ENCODE assay signal across 17 cellular contexts in genomic region chr12:124952801-124953200, GRCh38.
"Had no signal": no experiment of that assay in that cellular context is flagged by ENCODE, and none has a peak within 500 bp of the region (broad histone marks: within the 10 kb centered on the region; RNA-seq: fewer than 3 reads in every experiment).

No MANE protein-coding gene starts in this region.

- H3K4me3 ChIP-seq: esophagus squamous epithelium, right atrium auricular region, tibial artery, uterus had no signal

- ATAC-seq: activated T-cell treated with anti-CD3 and anti-CD28 coated beads, Interleukin-2, amount 50 U/mL, for 72 hours; natural killer cell; stimulated activated naive B cell treated with anti-CD40 and anti-IgM and Interleukin-4, amounts not matched to agents 10 μg/mL and 1 μg/mL and 100 μg/mL, for 72 hours had no signal

- H3K9me3 ChIP-seq: esophagus squamous epithelium, right atrium auricular region, tibial artery, uterus had no signal

- H3K27me3 ChIP-seq: brain microvascular endothelial cell, esophagus squamous epithelium, right atrium auricular region, tibial artery, uterus had no signal

- H3K36me3 ChIP-seq: uterus had no signal

- DNase-seq: activated CD4-positive, alpha-beta memory T cell treated with anti-CD3 and anti-CD28 coated beads, Interleukin-2, amount 10 ng/mL, durations not matched to agents 7 days and 5 days; activated gamma-delta T cell; activated T-cell treated with anti-CD3 and anti-CD28 coated beads, Interleukin-2, amount 50 U/mL, for 72 hours; anterior cingulate cortex; brain microvascular endothelial cell; cortex of kidney; effector CD4-positive, alpha-beta T cell; esophagus squamous epithelium; hypothalamus; mesendoderm; natural killer cell; stimulated activated CD4-positive, alpha-beta T cell treated with anti-CD3 and anti-CD28 coated beads, Interleukin-4, amount 100 ng/mL, for 1 hour; stimulated activated naive B cell treated with anti-CD40 and anti-IgM and Interleukin-4, amounts not matched to agents 10 μg/mL and 1 μg/mL and 100 μg/mL, for 72 hours; tibial artery; uterus had no signal

- H3K4me1 ChIP-seq: esophagus squamous epithelium, tibial artery, uterus had no signal

- H3K27ac ChIP-seq: brain microvascular endothelial cell, esophagus squamous epithelium, right atrium auricular region, tibial artery, uterus, VCaP had no signal
